ENCODE assay signal across 24 cellular contexts in the genomic region with DNA sequence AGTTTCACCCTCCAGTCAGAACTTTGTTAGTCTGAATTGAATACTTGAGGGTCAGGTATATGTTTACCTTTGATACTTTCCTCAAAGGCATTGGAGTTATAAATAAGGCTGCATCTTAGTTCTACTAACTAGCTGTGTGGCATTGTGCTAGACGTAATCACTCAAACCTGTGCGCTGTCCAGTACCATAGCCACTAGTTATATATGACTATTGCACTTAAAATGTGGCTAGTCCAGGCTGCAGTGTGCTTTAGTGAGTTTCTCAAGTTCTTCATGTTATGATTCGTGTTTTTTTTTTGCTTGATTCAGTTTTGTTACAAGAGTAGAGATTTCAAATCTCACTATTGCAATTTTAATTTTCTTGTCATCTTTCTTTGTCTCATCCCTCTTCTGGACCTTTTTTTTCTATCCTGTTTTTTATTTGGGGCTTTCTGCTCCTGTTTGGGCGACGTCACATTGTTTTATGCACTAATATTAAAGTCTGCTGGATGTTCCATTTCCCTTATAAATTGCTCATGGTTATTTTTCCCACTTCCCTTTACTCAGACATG. TPM values are rescaled to one million over a fixed set of nuclear protein-coding genes. Genes with fewer than 3 reads are reported as not detected.
DNase-seq lines count a peak whose midpoint lies in the region; ATAC-seq and TF ChIP-seq lines count a peak whose summit lies in the region.
"Had no signal": no experiment of that assay in that cellular context is flagged by ENCODE, and none has a peak within 500 bp of the region (broad histone marks: within the 10 kb centered on the region; RNA-seq: fewer than 3 reads in every experiment).

No MANE protein-coding gene starts in this region.

- peaks cover 0 to 50% of the 10 kb centered on the region in 2 donors for H3K4me1 ChIP-seq in left lung
- H3K4me1 ChIP-seq: BE2C had no signal

- H3K36me3 Mint-ChIP-seq in natural killer cell = no peaks in the 10 kb centered on the region
- H3K36me3 Mint-ChIP-seq in natural killer cell treated with Interleukin-12 subunit alpha and Interleukin-12 subunit beta and Interleukin-15 and Interleukin-18, amount 100 ng/mL, for 72 hours = no peaks in the 10 kb centered on the region
- no peaks in the 10 kb centered on the region for H3K36me3 Mint-ChIP-seq in dendritic cell treated with granulocyte-macrophage colony-stimulating factor and Interleukin-4, amounts not matched to agents 40 ng/mL and 50 ng/mL, for 4 days (ENCODE audit: low read depth)

- H3K9me3 ChIP-seq in left lung = no peaks in the 10 kb centered on the region
- H3K9me3 ChIP-seq: BE2C, Peyer's patch had no signal

- DNase-seq in natural killer cell = no peak
- DNase-seq in natural killer cell treated with Interleukin-12 subunit alpha and Interleukin-12 subunit beta and Interleukin-15 and Interleukin-18, amount 100 ng/mL, for 72 hours (ENCODE audit: low spot score) = no peak
- peak; percentile 8 for DNase-seq in NB4 (ENCODE audit: low read depth)
- DNase-seq in NCI-H345 (lab: John Stamatoyannopoulos, UW) = no peak
- no peak for DNase-seq in OCI-M2 (lab: John Stamatoyannopoulos, UW; ENCODE audit: unreplicated experiment)
- DNase-seq in midbrain (lab: John Stamatoyannopoulos, UW) = no peak
- no peak for DNase-seq in left lung
- DNase-seq: activated CD4-positive, CD25-positive, alpha-beta regulatory T cell treated with anti-CD3 and anti-CD28 coated beads, Interleukin-2, amount 50 U/mL, for 72 hours; activated CD8-positive, alpha-beta T cell treated with anti-CD3 and anti-CD28 coated beads for 36 hours; activated T-cell treated with anti-CD3 and anti-CD28 coated beads for 4 hours; amygdala; BE2C; central memory CD4-positive, alpha-beta T cell; dorsolateral prefrontal cortex; KG1; NCI-H510A treated with DMSO at 0.1 percent for 48 hours; NK-92 treated with Interleukin-12 subunit alpha and Interleukin-12 subunit beta, amount 100 ng/mL, for 24 hours; Peyer's patch; SIG-M5; small intestine; stimulated activated CD4-positive, alpha-beta T cell treated with anti-CD3 and anti-CD28 coated beads, Interleukin-1b, Interleukin-23, amount 100 ng/mL, for 48 hours; substantia nigra; T-cell had no signal

- peak overlapping the region; percentile 53 for H3K4me3 Mint-ChIP-seq in natural killer cell
- H3K4me3 Mint-ChIP-seq in natural killer cell treated with Interleukin-12 subunit alpha and Interleukin-12 subunit beta and Interleukin-15 and Interleukin-18, amount 100 ng/mL, for 72 hours = no peak overlapping the region
- no peak overlapping the region for H3K4me3 Mint-ChIP-seq in dendritic cell treated with granulocyte-macrophage colony-stimulating factor and Interleukin-4, amounts not matched to agents 40 ng/mL and 50 ng/mL, for 4 days
- H3K4me3 Mint-ChIP-seq: activated CD8-positive, alpha-beta T cell treated with anti-CD3 and anti-CD28 coated beads for 36 hours had no signal

- H3K27me3 Mint-ChIP-seq in natural killer cell (ENCODE audit: low read depth in 2 of 2) = no peaks in the 10 kb centered on the region
- no peaks in the 10 kb centered on the region for H3K27me3 Mint-ChIP-seq in natural killer cell treated with Interleukin-12 subunit alpha and Interleukin-12 subunit beta and Interleukin-15 and Interleukin-18, amount 100 ng/mL, for 72 hours
- no peaks in the 10 kb centered on the region for H3K27me3 Mint-ChIP-seq in dendritic cell treated with granulocyte-macrophage colony-stimulating factor and Interleukin-4, amounts not matched to agents 40 ng/mL and 50 ng/mL, for 4 days
- H3K27me3 Mint-ChIP-seq: activated CD8-positive, alpha-beta T cell treated with anti-CD3 and anti-CD28 coated beads for 36 hours; T-cell had no signal

- H3K9me3 Mint-ChIP-seq in natural killer cell = no peaks in the 10 kb centered on the region
- no peaks in the 10 kb centered on the region for H3K9me3 Mint-ChIP-seq in natural killer cell treated with Interleukin-12 subunit alpha and Interleukin-12 subunit beta and Interleukin-15 and Interleukin-18, amount 100 ng/mL, for 72 hours
- H3K9me3 Mint-ChIP-seq in dendritic cell treated with granulocyte-macrophage colony-stimulating factor and Interleukin-4, amounts not matched to agents 40 ng/mL and 50 ng/mL, for 4 days = no peaks in the 10 kb centered on the region
- H3K9me3 Mint-ChIP-seq: T-cell had no signal

- no peak overlapping the region for H3K27ac ChIP-seq in left lung
- H3K27ac ChIP-seq: dorsolateral prefrontal cortex, Peyer's patch had no signal

- ATAC-seq in natural killer cell (no peak), left lung (no peak)
- no peak for ATAC-seq in natural killer cell treated with Interleukin-12 subunit alpha and Interleukin-12 subunit beta and Interleukin-15 and Interleukin-18, amount 100 ng/mL, for 72 hours
- ATAC-seq: activated CD8-positive, alpha-beta T cell treated with anti-CD3 and anti-CD28 coated beads for 36 hours; T-cell had no signal

- TF ChIP-seq CTCF in natural killer cell (IDR thresholded peaks at IDR 0.05) = no peak
- no peak for TF ChIP-seq CTCF in NB4 (IDR thresholded peaks at IDR 0.05; ENCODE audit: low read depth, low read length)
- TF ChIP-seq CTCF in left lung (IDR thresholded peaks at IDR 0.05) = no peak

- H3K36me3 ChIP-seq in left lung = no peaks in the 10 kb centered on the region
- H3K36me3 ChIP-seq: BE2C, Peyer's patch had no signal

- TF ChIP-seq POLR2A in NB4 (IDR thresholded peaks at IDR 0.05; ENCODE audit: extremely low read depth, insufficient read length) = no peak

- no peak overlapping the region for H3K4me3 ChIP-seq in NB4 (ENCODE audit: low read depth, low read length)
- no peak overlapping the region for H3K4me3 ChIP-seq in left lung
- H3K4me3 ChIP-seq: dorsolateral prefrontal cortex, Peyer's patch had no signal

- H3K27ac Mint-ChIP-seq in natural killer cell = peak overlapping the region in 1 of 2 donors; percentile 39
- no peak overlapping the region for H3K27ac Mint-ChIP-seq in natural killer cell treated with Interleukin-12 subunit alpha and Interleukin-12 subunit beta and Interleukin-15 and Interleukin-18, amount 100 ng/mL, for 72 hours
- peak overlapping the region; percentile 17 for H3K27ac Mint-ChIP-seq in dendritic cell treated with granulocyte-macrophage colony-stimulating factor and Interleukin-4, amounts not matched to agents 40 ng/mL and 50 ng/mL, for 4 days
- H3K27ac Mint-ChIP-seq: activated CD8-positive, alpha-beta T cell treated with anti-CD3 and anti-CD28 coated beads for 36 hours; T-cell had no signal

- intact Hi-C loops in natural killer cell (cut with micrococcal nuclease) (no loop called here), left lung (cut with DNase I) (no loop called here)
- intact Hi-C loops in dendritic cell treated with granulocyte-macrophage colony-stimulating factor and Interleukin-4, amounts not matched to agents 40 ng/mL and 50 ng/mL, for 4 days (cut with micrococcal nuclease) = no loop called here

- H3K27me3 ChIP-seq in left lung = no peaks in the 10 kb centered on the region
- H3K27me3 ChIP-seq: BE2C, dorsolateral prefrontal cortex, Peyer's patch had no signal

- peaks cover 59 to 66% of the 10 kb centered on the region in 2 donors for H3K4me1 Mint-ChIP-seq in natural killer cell
- peaks cover 39 to 43% of the 10 kb centered on the region in 2 donors for H3K4me1 Mint-ChIP-seq in natural killer cell treated with Interleukin-12 subunit alpha and Interleukin-12 subunit beta and Interleukin-15 and Interleukin-18, amount 100 ng/mL, for 72 hours (ENCODE audit: low read depth in 2 of 2)
- H3K4me1 Mint-ChIP-seq in dendritic cell treated with granulocyte-macrophage colony-stimulating factor and Interleukin-4, amounts not matched to agents 40 ng/mL and 50 ng/mL, for 4 days (ENCODE audit: low read depth) = peaks cover 51% of the 10 kb centered on the region

RNA-seq across cellular contexts. Expression of gene MAN1A2, which starts 5.7 kb away (rescaled TPM):
- total RNA-seq in natural killer cell (10 to 100 TPM; 75.5 to 90.0 (median 87.1) TPM), left lung (10 to 100 TPM; 42.4 to 49.4 TPM)
- 10 to 100 TPM; 44.3 to 47.4 TPM for total RNA-seq in natural killer cell treated with Interleukin-12 subunit alpha and Interleukin-12 subunit beta and Interleukin-15 and Interleukin-18, amount 100 ng/mL, for 72 hours
